ENCODE assay signal across 8 cellular contexts in genomic region chr5:1380011-1380817, GRCh38. TPM values are rescaled to one million over a fixed set of nuclear protein-coding genes. Genes with fewer than 3 reads are reported as not detected.
A peak's percentile ranks its signal among the peaks of the same experiment; 100 is the strongest.
DNase-seq lines count a peak whose midpoint lies in the region; ATAC-seq and TF ChIP-seq lines count a peak whose summit lies in the region.

No MANE protein-coding gene starts in this region.

- no peaks in the 10 kb centered on the region for H3K27me3 Mint-ChIP-seq in IgD-negative memory B cell
- peaks cover 2% of the 10 kb centered on the region for H3K27me3 Mint-ChIP-seq in activated CD4-positive, alpha-beta memory T cell treated with anti-CD3 and anti-CD28 coated beads for 36 hours
- peaks cover 16% of the 10 kb centered on the region for H3K27me3 Mint-ChIP-seq in endothelial cell (ENCODE audit: unreplicated experiment)
- peaks cover 92% of the 10 kb centered on the region for H3K27me3 Mint-ChIP-seq in nephron progenitor cell (ENCODE audit: low read depth, poor library complexity)

- DNase-seq in Ammon's horn (ENCODE audit: low spot score): peak; percentile 27
- peak; percentile 64 for DNase-seq in activated CD4-positive, alpha-beta memory T cell treated with anti-CD3 and anti-CD28 coated beads for 36 hours
- DNase-seq in endothelial cell (ENCODE audit: low spot score): peak; percentile 68
- DNase-seq in nephron progenitor cell: peak; percentile 72
- DNase-seq in thoracic aorta (ENCODE audit: low spot score): no peak
- DNase-seq in NOMO-1 (lab: John Stamatoyannopoulos, UW; ENCODE audit: unreplicated experiment in 2 of 2): no peak

- TF ChIP-seq CTCF in endothelial cell (IDR thresholded peaks at IDR 0.05; ENCODE audit: unreplicated experiment) (peak; percentile 80), nephron progenitor cell (IDR thresholded peaks at IDR 0.05) (peak; percentile 61), thoracic aorta (IDR thresholded peaks at IDR 0.05) (peak; percentile 46)

- peak overlapping the region; percentile 75 to 94 (median 80) for H3K4me3 Mint-ChIP-seq in IgD-negative memory B cell
- peak overlapping the region; percentile 8 for H3K4me3 Mint-ChIP-seq in activated CD4-positive, alpha-beta memory T cell treated with anti-CD3 and anti-CD28 coated beads for 36 hours
- no peak overlapping the region for H3K4me3 Mint-ChIP-seq in endothelial cell (ENCODE audit: unreplicated experiment)
- H3K4me3 Mint-ChIP-seq in nephron progenitor cell: no peak overlapping the region

- no peaks in the 10 kb centered on the region for H3K36me3 ChIP-seq in thoracic aorta

- peaks cover 0 to 11% of the 10 kb centered on the region in 2 donors for H3K4me1 ChIP-seq in thoracic aorta (ENCODE audit: control insufficient read depth in 1 of 2, low read depth in 2 of 2)

- H3K9me3 ChIP-seq in thoracic aorta: no peaks in the 10 kb centered on the region

- H3K36me3 Mint-ChIP-seq in IgD-negative memory B cell (peaks cover 2% of the 10 kb centered on the region), endothelial cell (ENCODE audit: low read depth, unreplicated experiment) (peaks cover 3% of the 10 kb centered on the region), nephron progenitor cell (ENCODE audit: low read depth) (no peaks in the 10 kb centered on the region)
- no peaks in the 10 kb centered on the region for H3K36me3 Mint-ChIP-seq in activated CD4-positive, alpha-beta memory T cell treated with anti-CD3 and anti-CD28 coated beads for 36 hours

- POLR2A ChIA-PET in activated CD4-positive, alpha-beta memory T cell treated with anti-CD3 and anti-CD28 coated beads for 36 hours (lab: Charles Lee): no interaction called here

- CTCF ChIA-PET in activated CD4-positive, alpha-beta memory T cell treated with anti-CD3 and anti-CD28 coated beads for 36 hours (lab: Charles Lee): interaction anchor here (0.7 to 5.5 kb wide), 19 partner anchors 9 to 273 kb away, joined by 3 to 38 read pairs (median 4); partner anchors contain the start of genes CLPTM1L and LPCAT1

- ATAC-seq in GM19452 (IDR thresholded peaks at IDR 0.05; ENCODE audit: unreplicated experiment) (peak; percentile 86), thoracic aorta (ENCODE audit: insufficient number of reproducible peaks, low FRiP score, low read depth) (no peak)

- peaks cover 10 to 14% (median 10%) of the 10 kb centered on the region in 3 donors for H3K4me1 Mint-ChIP-seq in IgD-negative memory B cell
- H3K4me1 Mint-ChIP-seq in activated CD4-positive, alpha-beta memory T cell treated with anti-CD3 and anti-CD28 coated beads for 36 hours (ENCODE audit: low read depth): peaks cover 12% of the 10 kb centered on the region
- peaks cover 3% of the 10 kb centered on the region for H3K4me1 Mint-ChIP-seq in endothelial cell (ENCODE audit: unreplicated experiment)
- peaks cover 9% of the 10 kb centered on the region for H3K4me1 Mint-ChIP-seq in nephron progenitor cell

- no peak overlapping the region for H3K27ac ChIP-seq in thoracic aorta

- no peaks in the 10 kb centered on the region for H3K27me3 ChIP-seq in thoracic aorta (replicated peaks; ENCODE audit: insufficient read depth)

- peak overlapping the region; percentile 51 for H3K4me3 ChIP-seq in thoracic aorta

- intact Hi-C loops in activated CD4-positive, alpha-beta memory T cell treated with anti-CD3 and anti-CD28 coated beads for 36 hours (cut with micrococcal nuclease): loop anchor here (10.0 kb wide), 1 partner anchor 155 kb away; no protein-coding TSS in a partner anchor

- H3K27ac Mint-ChIP-seq in IgD-negative memory B cell: peak overlapping the region in 1 of 3 donors; percentile 43
- no peak overlapping the region for H3K27ac Mint-ChIP-seq in activated CD4-positive, alpha-beta memory T cell treated with anti-CD3 and anti-CD28 coated beads for 36 hours
- no peak overlapping the region for H3K27ac Mint-ChIP-seq in endothelial cell (ENCODE audit: unreplicated experiment)
- H3K27ac Mint-ChIP-seq in nephron progenitor cell: no peak overlapping the region

- H3K9me3 Mint-ChIP-seq in IgD-negative memory B cell (no peaks in the 10 kb centered on the region), endothelial cell (ENCODE audit: unreplicated experiment) (no peaks in the 10 kb centered on the region), nephron progenitor cell (peaks cover 19% of the 10 kb centered on the region)
- no peaks in the 10 kb centered on the region for H3K9me3 Mint-ChIP-seq in activated CD4-positive, alpha-beta memory T cell treated with anti-CD3 and anti-CD28 coated beads for 36 hours

RNA-seq across cellular contexts. Expression of gene CLPTM1L, which starts 35.3 kb away (rescaled TPM):
- polyA plus RNA-seq in IgD-negative memory B cell: 25.7 TPM
- 10 to 100 TPM; 70.1 to 72.9 TPM for total RNA-seq in activated CD4-positive, alpha-beta memory T cell treated with anti-CD3 and anti-CD28 coated beads for 36 hours
- 86.6 TPM for total RNA-seq in endothelial cell (ENCODE audit: unreplicated experiment)
- total RNA-seq in thoracic aorta: 100 to 1,000 TPM; 117 to 155 TPM

Comparison
In these comparisons a context has a peak if more than half of its experiments do, and no peak if none do; other contexts are left out.
1. DNase-seq: peak in Ammon's horn (single experiment), activated CD4-positive, alpha-beta memory T cell treated with anti-CD3 and anti-CD28 coated beads for 36 hours (single experiment), endothelial cell (single experiment) and nephron progenitor cell (single experiment); none in thoracic aorta (single experiment) and NOMO-1 (0 of 2).
2. H3K4me3 Mint-ChIP-seq: peak in IgD-negative memory B cell (4 of 4) and activated CD4-positive, alpha-beta memory T cell treated with anti-CD3 and anti-CD28 coated beads for 36 hours (single experiment); none in endothelial cell (single experiment) and nephron progenitor cell (single experiment).
3. Peak in every context shown above with its lines, with median percentiles within 50 percentile points of each other: CTCF ChIP-seq.